14 cellular contexts compared by ENCODE assay signal in the genomic region with DNA sequence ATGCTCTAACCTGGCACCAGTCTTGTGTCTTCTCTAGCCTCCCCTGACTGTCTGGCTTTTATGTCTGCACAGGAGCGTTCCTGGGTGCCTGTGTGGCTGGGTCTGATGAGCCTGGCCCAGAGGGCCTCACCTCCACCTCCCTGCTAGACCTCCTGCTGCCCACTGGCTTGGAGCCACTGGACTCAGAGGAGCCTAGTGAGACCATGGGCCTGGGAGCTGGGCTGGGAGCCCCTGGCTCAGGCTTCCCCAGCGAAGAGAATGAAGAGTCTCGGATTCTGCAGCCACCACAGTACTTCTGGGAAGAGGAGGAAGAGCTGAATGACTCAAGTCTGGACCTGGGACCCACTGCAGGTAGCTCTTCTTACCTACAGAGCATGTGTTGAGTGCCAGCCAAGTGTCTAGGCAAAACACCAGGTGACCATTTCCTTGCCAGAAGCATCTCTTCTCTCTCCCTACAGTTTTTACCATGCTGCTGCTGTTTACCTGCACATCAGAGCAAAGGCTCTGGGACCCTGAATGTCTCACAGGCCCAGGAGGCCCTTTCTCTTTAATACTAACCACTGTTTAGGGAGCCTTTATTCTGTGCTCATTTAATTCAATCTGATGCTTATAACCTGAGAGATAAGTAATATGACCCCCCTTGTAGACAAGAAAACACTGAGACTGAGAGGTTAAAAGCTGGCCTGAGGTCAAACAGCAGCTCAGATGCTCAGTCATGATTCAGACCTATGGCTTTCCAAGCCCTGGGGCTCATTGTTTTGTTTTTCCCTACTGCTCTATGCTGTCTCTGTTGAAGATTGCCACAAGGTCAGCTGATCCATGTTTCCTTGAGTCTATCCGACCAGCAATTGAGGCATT. TPM values are rescaled to one million over a fixed set of nuclear protein-coding genes. Genes with fewer than 3 reads are reported as not detected.
DNase-seq lines count a peak whose midpoint lies in the region; ATAC-seq and TF ChIP-seq lines count a peak whose summit lies in the region.
"Had no signal": no experiment of that assay in that cellular context is flagged by ENCODE, and none has a peak within 500 bp of the region (broad histone marks: within the 10 kb centered on the region; RNA-seq: fewer than 3 reads in every experiment).

No MANE protein-coding gene starts in this region.

- intact Hi-C loops in MCF 10A (cut with micrococcal nuclease): no loop called here
- intact Hi-C loops in breast epithelium (cut with DNase I; ENCODE audit: low total_unique reads): no loop called here

- peaks cover 7% of the 10 kb centered on the region for H3K36me3 Mint-ChIP-seq in MCF 10A (ENCODE audit: insufficient read depth, unreplicated experiment)

- no peaks in the 10 kb centered on the region for H3K9me3 Mint-ChIP-seq in MCF 10A (ENCODE audit: unreplicated experiment)
- no peaks in the 10 kb centered on the region for H3K9me3 Mint-ChIP-seq in stimulated activated naive CD8-positive, alpha-beta T cell treated with anti-CD3 and anti-CD28 coated beads, Interleukin-15, amount 100 ng/mL, for 72 hours
- H3K9me3 Mint-ChIP-seq: activated T-helper 17 cell treated with anti-CD3 and anti-CD28 coated beads, Interleukin-2, amount 50 U/mL, for 72 hours; brain; naive thymus-derived CD4-positive, alpha-beta T cell had no signal

- H3K4me1 ChIP-seq in breast epithelium (no peaks in the 10 kb centered on the region), RWPE2 (ENCODE audit: insufficient read depth, poor library complexity, severe bottlenecking) (no peaks in the 10 kb centered on the region)

- no peaks in the 10 kb centered on the region for H3K27me3 ChIP-seq in breast epithelium
- no peaks in the 10 kb centered on the region for H3K27me3 ChIP-seq in RWPE2 (ENCODE audit: insufficient read depth, poor library complexity, severe bottlenecking)

- TF ChIP-seq CTCF in MCF 10A (IDR thresholded peaks at IDR 0.05; ENCODE audit: unreplicated experiment) (no peak), breast epithelium (IDR thresholded peaks at IDR 0.05) (no peak), RWPE2 (IDR thresholded peaks at IDR 0.05; ENCODE audit: poor library complexity, severe bottlenecking) (no peak), fibroblast of villous mesenchyme (IDR thresholded peaks at IDR 0.05; ENCODE audit: insufficient read depth, low read depth, low read length) (no peak), GM13977 (IDR thresholded peaks at IDR 0.05; ENCODE audit: extremely low read depth, insufficient read depth, missing control alignments) (no peak)

- no TSS peak for BruUV-seq in MCF 10A (replicated peaks; lab: Mats Ljungman, UMichigan)

- H3K4me3 Mint-ChIP-seq in MCF 10A (ENCODE audit: unreplicated experiment): no peak overlapping the region
- no peak overlapping the region for H3K4me3 Mint-ChIP-seq in stimulated activated naive CD8-positive, alpha-beta T cell treated with anti-CD3 and anti-CD28 coated beads, Interleukin-15, amount 100 ng/mL, for 72 hours
- H3K4me3 Mint-ChIP-seq: activated T-helper 17 cell treated with anti-CD3 and anti-CD28 coated beads, Interleukin-2, amount 50 U/mL, for 72 hours; brain; naive thymus-derived CD4-positive, alpha-beta T cell had no signal

- in situ Hi-C loops in GM13977 (cut with MboI; ENCODE audit: low pct_unique_long_range_greater_than_20kb, low sequenced_read_pairs, unreplicated experiment): no loop called here

- H3K27ac Mint-ChIP-seq in MCF 10A (ENCODE audit: low read depth, unreplicated experiment): peak overlapping the region; percentile 35
- H3K27ac Mint-ChIP-seq in stimulated activated naive CD8-positive, alpha-beta T cell treated with anti-CD3 and anti-CD28 coated beads, Interleukin-15, amount 100 ng/mL, for 72 hours: no peak overlapping the region
- H3K27ac Mint-ChIP-seq: activated T-helper 17 cell treated with anti-CD3 and anti-CD28 coated beads, Interleukin-2, amount 50 U/mL, for 72 hours had no signal

- H3K9me3 ChIP-seq in breast epithelium: no peaks in the 10 kb centered on the region
- no peaks in the 10 kb centered on the region for H3K9me3 ChIP-seq in RWPE2 (ENCODE audit: severe bottlenecking)

- H3K36me3 ChIP-seq in breast epithelium (no peaks in the 10 kb centered on the region), RWPE2 (ENCODE audit: low read depth) (no peaks in the 10 kb centered on the region)

- no peaks in the 10 kb centered on the region for H3K27me3 Mint-ChIP-seq in MCF 10A (ENCODE audit: insufficient read depth, unreplicated experiment)
- peaks cover 12% of the 10 kb centered on the region for H3K27me3 Mint-ChIP-seq in stimulated activated naive CD8-positive, alpha-beta T cell treated with anti-CD3 and anti-CD28 coated beads, Interleukin-15, amount 100 ng/mL, for 72 hours
- H3K27me3 Mint-ChIP-seq: brain had no signal

- H3K4me3 ChIP-seq in breast epithelium (no peak overlapping the region), RWPE2 (ENCODE audit: severe bottlenecking) (no peak overlapping the region), fibroblast of villous mesenchyme (ENCODE audit: low read depth, low read length) (no peak overlapping the region)

- no peak for TF ChIP-seq POLR2A in breast epithelium (IDR thresholded peaks at IDR 0.05)

- ATAC-seq in RWPE2 (ENCODE audit: low read depth) (peak; percentile 76), GM21423 (IDR thresholded peaks at IDR 0.05; ENCODE audit: unreplicated experiment) (no peak)
- ATAC-seq in stimulated activated naive CD8-positive, alpha-beta T cell treated with anti-CD3 and anti-CD28 coated beads, Interleukin-15, amount 100 ng/mL, for 72 hours: no peak
- ATAC-seq: activated T-helper 17 cell treated with anti-CD3 and anti-CD28 coated beads, Interleukin-2, amount 50 U/mL, for 72 hours; naive thymus-derived CD4-positive, alpha-beta T cell had no signal

- peaks cover 11% of the 10 kb centered on the region for H3K4me1 Mint-ChIP-seq in MCF 10A (ENCODE audit: insufficient read depth, unreplicated experiment)
- H3K4me1 Mint-ChIP-seq in stimulated activated naive CD8-positive, alpha-beta T cell treated with anti-CD3 and anti-CD28 coated beads, Interleukin-15, amount 100 ng/mL, for 72 hours: peaks cover 10% of the 10 kb centered on the region

- CTCF ChIA-PET in MCF 10A (lab: Yijun Ruan, JAX): interaction anchor here (0.7 to 1.9 kb wide), 4 partner anchors 12 to 64 kb away, joined by 3 to 6 read pairs (median 4); no protein-coding TSS in a partner anchor

- POLR2A ChIA-PET in MCF 10A (lab: Yijun Ruan, JAX): interaction anchor here (0.5 to 2.5 kb wide), 7 partner anchors 10 to 362 kb away, joined by 3 to 11 read pairs (median 3); partner anchors contain the start of genes PODXL2 and TPRA1

- no peak overlapping the region for H3K27ac ChIP-seq in breast epithelium
- peak overlapping the region; percentile 1 for H3K27ac ChIP-seq in RWPE2 (ENCODE audit: poor library complexity, severe bottlenecking)

- DNase-seq in MCF 10A (ENCODE audit: unreplicated experiment) (peak; percentile 56), breast epithelium (ENCODE audit: low spot score in 2 of 2) (no peak), RWPE2 (ENCODE audit: low spot score) (no peak), fibroblast of villous mesenchyme (ENCODE audit: low read depth) (peak; percentile 54), GM13977 (ENCODE audit: low spot score) (no peak), NCI-H2081 treated with DMSO at 0.1 percent for 48 hours (lab: John Stamatoyannopoulos, UW) (no peak)
- no peak for DNase-seq in stimulated activated naive CD8-positive, alpha-beta T cell treated with anti-CD3 and anti-CD28 coated beads, Interleukin-15, amount 100 ng/mL, for 72 hours
- DNase-seq: activated CD4-positive, alpha-beta T cell treated with anti-CD3 and anti-CD28 coated beads for 1 hour; erythroblast; naive thymus-derived CD4-positive, alpha-beta T cell; NCI-H1092 had no signal

RNA-seq across cellular contexts. Expression of gene PODXL2, which starts 10.4 kb away (rescaled TPM):
- total RNA-seq in MCF 10A (2022): 10.1 and 10.4 TPM in 2 replicates
- total RNA-seq in breast epithelium: 10 to 100 TPM in 1 of 3 donors, 1 to 10 TPM in 2; 8.8 to 10.6 (median 8.8) TPM
- total RNA-seq in fibroblast of villous mesenchyme: 0.32 and 0.86 TPM in 2 replicates

RNA-seq across cellular contexts. Expression of gene ABTB1, which starts 33.4 kb away (rescaled TPM):
- total RNA-seq in MCF 10A (2022) (9.7 and 10.0 TPM in 2 replicates), breast epithelium (10 to 100 TPM; 32.0 to 43.6 (median 40.2) TPM), fibroblast of villous mesenchyme (3.5 and 6.4 TPM in 2 replicates)

RNA-seq across cellular contexts. Expression of gene MCM2, which starts 41.2 kb away (rescaled TPM):
- total RNA-seq in MCF 10A (2022): 12.5 and 17.5 TPM in 2 replicates
- total RNA-seq in breast epithelium: 1 to 10 TPM; 5.4 to 9.8 (median 6.7) TPM
- total RNA-seq in fibroblast of villous mesenchyme: 39.3 and 45.4 TPM in 2 replicates

RNA-seq across cellular contexts. Expression of gene TPRA1, which starts 48.9 kb away (rescaled TPM):
- total RNA-seq in MCF 10A (2022): 47.0 and 57.2 TPM in 2 replicates
- total RNA-seq in breast epithelium: 10 to 100 TPM; 32.1 to 49.0 (median 39.8) TPM
- total RNA-seq in fibroblast of villous mesenchyme: 26.4 and 40.6 TPM in 2 replicates

Comparison
In these comparisons a context has a peak if more than half of its experiments do, and no peak if none do; other contexts are left out.
1. DNase-seq: peak in MCF 10A (single experiment) and fibroblast of villous mesenchyme (single experiment); none in breast epithelium (0 of 2), RWPE2 (single experiment), GM13977 (single experiment), stimulated activated naive CD8-positive, alpha-beta T cell treated with anti-CD3 and anti-CD28 coated beads, Interleukin-15, amount 100 ng/mL, for 72 hours (0 of 2) and NCI-H2081 treated with DMSO at 0.1 percent for 48 hours (single experiment).